ENCODE assay signal across 8 cellular contexts in genomic region chr9:89496645-89497044, GRCh38. TPM values are rescaled to one million over a fixed set of nuclear protein-coding genes. Genes with fewer than 3 reads are reported as not detected.
DNase-seq lines count a peak whose midpoint lies in the region; ATAC-seq and TF ChIP-seq lines count a peak whose summit lies in the region.
"Had no signal": no experiment of that assay in that cellular context is flagged by ENCODE, and none has a peak within 500 bp of the region (broad histone marks: within the 10 kb centered on the region; RNA-seq: fewer than 3 reads in every experiment).

No MANE protein-coding gene starts in this region.

- peak overlapping the region; percentile 82 for H3K4me3 ChIP-seq in iPS-20b (ENCODE audit: low read length)
- H3K4me3 ChIP-seq in stomach, result peak overlapping the region; percentile 77 to 97 (median 88)

- TF ChIP-seq POLR2A in stomach (IDR thresholded peaks at IDR 0.05), result no peak

- no peaks in the 10 kb centered on the region for H3K36me3 ChIP-seq in iPS-20b (ENCODE audit: insufficient read depth, low read depth, low read length)
- H3K36me3 ChIP-seq in stomach, result no peaks in the 10 kb centered on the region

- peaks cover 46% of the 10 kb centered on the region; the same call in 1 of the 2 replicates for H3K4me1 ChIP-seq in iPS-20b (ENCODE audit: insufficient read depth, low read length)
- H3K4me1 ChIP-seq in stomach, result peaks cover 34 to 73% (median 51%) of the 10 kb centered on the region in 4 donors

- TF ChIP-seq CTCF in stomach (IDR thresholded peaks at IDR 0.05), result no peak

- TF ChIP-seq EP300 in stomach (IDR thresholded peaks at IDR 0.05), result no peak

- H3K9me3 ChIP-seq in iPS-20b (ENCODE audit: insufficient read depth, low read depth, low read length) (no peaks in the 10 kb centered on the region), stomach (no peaks in the 10 kb centered on the region)

- H3K9ac ChIP-seq in iPS-20b (ENCODE audit: low read depth, low read length), result peak overlapping the region; percentile 68; the same call in 1 of the 2 replicates

- intact Hi-C loops in stomach (cut with DNase I; ENCODE audit: low total_unique reads), result no loop called here

- DNase-seq in activated T-cell treated with anti-CD3 and anti-CD28 coated beads, Interleukin-2, amount 50 U/mL, for 48 hours, result peak; percentile 68 to 71
- DNase-seq in stomach, result peak; percentile 38
- DNase-seq in NCI-H774 (lab: John Stamatoyannopoulos, UW), result no peak
- no peak for DNase-seq in middle frontal gyrus (ENCODE audit: extremely low spot score, low spot score)
- DNase-seq in NCI-H2227 (lab: John Stamatoyannopoulos, UW; ENCODE audit: unreplicated experiment), result no peak

- WGBS in stomach, 5 donors, result 10 to 34% (median 20%) methylated on average over 9 of the region's 9 CpGs

- no peak overlapping the region for H3K27ac ChIP-seq in iPS-20b (ENCODE audit: low read length)
- peak overlapping the region; percentile 34 to 93 (median 85) for H3K27ac ChIP-seq in stomach
- H3K27ac ChIP-seq: epithelial cell of prostate had no signal

- H3K27me3 ChIP-seq in iPS-20b (ENCODE audit: insufficient read depth, low read length) (no peaks in the 10 kb centered on the region), stomach (no peaks in the 10 kb centered on the region)

- ATAC-seq in HG02571 (IDR thresholded peaks at IDR 0.05; ENCODE audit: unreplicated experiment), result peak; percentile 16

RNA-seq across cellular contexts. Expression of gene SEMA4D, which starts 1.3 kb away (rescaled TPM):
- 10 to 100 TPM; 11.1 to 43.3 (median 28.8) TPM for total RNA-seq in stomach
- 10 to 100 TPM in 1 of 3 donors, 1 to 10 TPM in 2; 4.9 to 10.9 (median 8.4) TPM for polyA plus RNA-seq in stomach

Comparison
In these comparisons a context has a peak if more than half of its experiments do, and no peak if none do; other contexts are left out.
1. DNase-seq: peak in activated T-cell treated with anti-CD3 and anti-CD28 coated beads, Interleukin-2, amount 50 U/mL, for 48 hours (2 of 2) and stomach (single experiment); none in NCI-H774 (single experiment), middle frontal gyrus (single experiment) and NCI-H2227 (single experiment).